In the genomic region with DNA sequence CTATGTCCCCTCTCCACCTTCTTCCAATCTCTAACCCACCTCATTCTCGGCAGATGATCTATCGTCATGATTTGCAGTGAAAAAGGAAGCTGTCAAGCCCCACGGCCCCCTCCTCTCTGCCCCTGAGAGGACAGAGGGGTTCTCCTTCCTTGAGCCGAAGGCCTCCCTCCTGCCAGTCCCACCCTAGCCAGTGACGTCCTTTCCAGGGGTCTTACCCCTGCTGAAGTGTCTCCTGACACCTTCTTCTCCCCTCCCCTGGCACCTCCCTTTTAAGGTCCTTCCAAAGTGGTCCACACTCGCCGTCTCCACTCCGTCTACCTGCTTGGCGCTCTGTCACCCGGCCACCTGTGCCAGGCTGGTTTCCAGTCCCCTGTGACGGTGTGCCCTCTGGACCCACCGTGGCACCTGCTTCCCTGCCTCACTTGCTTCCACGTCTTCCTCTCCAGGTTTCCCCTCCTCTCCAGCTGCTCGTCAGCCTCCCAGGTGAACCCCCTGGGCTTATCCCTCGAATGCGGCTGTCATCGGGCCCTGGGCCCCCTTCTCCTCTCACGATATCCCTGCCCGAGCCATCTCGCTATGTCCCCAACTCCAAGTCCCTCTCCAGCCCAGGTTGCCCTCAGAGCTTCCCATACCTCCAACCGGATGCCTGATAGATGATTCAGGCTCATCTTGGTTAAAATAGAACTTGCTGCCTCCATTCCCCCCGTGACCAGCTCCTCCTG, we compare ENCODE assay signal across 2 cellular contexts.
TF ChIP-seq lines count a peak whose summit lies in the region.

No MANE protein-coding gene starts in this region.

TF ChIP-seq in SK-N-SH, 30 proteins besides CTCF, POLR2A, EP300 and RAD21:
- TF ChIP-seq, protein P1, sequence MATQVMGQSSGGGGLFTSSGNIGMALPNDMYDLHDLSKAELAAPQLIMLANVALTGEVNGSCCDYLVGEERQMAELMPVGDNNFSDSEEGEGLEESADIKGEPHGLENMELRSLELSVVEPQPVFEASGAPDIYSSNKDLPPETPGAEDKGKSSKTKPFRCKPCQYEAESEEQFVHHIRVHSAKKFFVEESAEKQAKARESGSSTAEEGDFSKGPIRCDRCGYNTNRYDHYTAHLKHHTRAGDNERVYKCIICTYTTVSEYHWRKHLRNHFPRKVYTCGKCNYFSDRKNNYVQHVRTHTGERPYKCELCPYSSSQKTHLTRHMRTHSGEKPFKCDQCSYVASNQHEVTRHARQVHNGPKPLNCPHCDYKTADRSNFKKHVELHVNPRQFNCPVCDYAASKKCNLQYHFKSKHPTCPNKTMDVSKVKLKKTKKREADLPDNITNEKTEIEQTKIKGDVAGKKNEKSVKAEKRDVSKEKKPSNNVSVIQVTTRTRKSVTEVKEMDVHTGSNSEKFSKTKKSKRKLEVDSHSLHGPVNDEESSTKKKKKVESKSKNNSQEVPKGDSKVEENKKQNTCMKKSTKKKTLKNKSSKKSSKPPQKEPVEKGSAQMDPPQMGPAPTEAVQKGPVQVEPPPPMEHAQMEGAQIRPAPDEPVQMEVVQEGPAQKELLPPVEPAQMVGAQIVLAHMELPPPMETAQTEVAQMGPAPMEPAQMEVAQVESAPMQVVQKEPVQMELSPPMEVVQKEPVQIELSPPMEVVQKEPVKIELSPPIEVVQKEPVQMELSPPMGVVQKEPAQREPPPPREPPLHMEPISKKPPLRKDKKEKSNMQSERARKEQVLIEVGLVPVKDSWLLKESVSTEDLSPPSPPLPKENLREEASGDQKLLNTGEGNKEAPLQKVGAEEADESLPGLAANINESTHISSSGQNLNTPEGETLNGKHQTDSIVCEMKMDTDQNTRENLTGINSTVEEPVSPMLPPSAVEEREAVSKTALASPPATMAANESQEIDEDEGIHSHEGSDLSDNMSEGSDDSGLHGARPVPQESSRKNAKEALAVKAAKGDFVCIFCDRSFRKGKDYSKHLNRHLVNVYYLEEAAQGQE (IDR thresholded peaks at IDR 0.05; ENCODE audit: low read depth, low read length): no peak
- TF ChIP-seq SIN3A (IDR thresholded peaks at IDR 0.05; ENCODE audit: borderline replicate concordance, low read depth, low read length) (no peak), MXI1 (IDR thresholded peaks at IDR 0.05; ENCODE audit: low read depth, low read length) (no peak), RCOR1 (IDR thresholded peaks at IDR 0.05; ENCODE audit: low read length) (no peak), ELF1 (IDR thresholded peaks at IDR 0.05) (no peak), FOXM1 (IDR thresholded peaks at IDR 0.05; ENCODE audit: low read depth) (no peak), YY1 (IDR thresholded peaks at IDR 0.05; ENCODE audit: low read depth) (no peak), TEAD4 (IDR thresholded peaks at IDR 0.05; ENCODE audit: borderline replicate concordance, insufficient read depth) (no peak), GABPA (IDR thresholded peaks at IDR 0.05; ENCODE audit: low read depth) (no peak), SMC3 (IDR thresholded peaks at IDR 0.05; ENCODE audit: low read depth, low read length) (no peak), RXRA (IDR thresholded peaks at IDR 0.05; ENCODE audit: borderline replicate concordance, low read depth) (no peak), GATA2 (CRISPR knock-in tag; IDR thresholded peaks at IDR 0.05) (no peak), CHD2 (IDR thresholded peaks at IDR 0.05; ENCODE audit: low read length, partially characterized antibody) (no peak)
- TF ChIP-seq, protein P2, sequence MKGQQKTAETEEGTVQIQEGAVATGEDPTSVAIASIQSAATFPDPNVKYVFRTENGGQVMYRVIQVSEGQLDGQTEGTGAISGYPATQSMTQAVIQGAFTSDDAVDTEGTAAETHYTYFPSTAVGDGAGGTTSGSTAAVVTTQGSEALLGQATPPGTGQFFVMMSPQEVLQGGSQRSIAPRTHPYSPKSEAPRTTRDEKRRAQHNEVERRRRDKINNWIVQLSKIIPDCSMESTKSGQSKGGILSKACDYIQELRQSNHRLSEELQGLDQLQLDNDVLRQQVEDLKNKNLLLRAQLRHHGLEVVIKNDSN (IDR thresholded peaks at IDR 0.05; ENCODE audit: borderline replicate concordance, low read depth): no peak

TF ChIP-seq in SK-N-SH treated with all-trans-retinoic acid at 6 μM for 48 hours, 23 proteins besides CTCF, POLR2A, EP300 and RAD21 (continued from another document):
- TF ChIP-seq POU6F1 (CRISPR knock-in tag; IDR thresholded peaks at IDR 0.05; ENCODE audit: borderline replicate concordance, low read depth) (no peak), PPARA (CRISPR knock-in tag; IDR thresholded peaks at IDR 0.05; ENCODE audit: borderline replicate concordance) (no peak), ESRRG (CRISPR knock-in tag; IDR thresholded peaks at IDR 0.05) (no peak), GLIS3 (CRISPR knock-in tag; IDR thresholded peaks at IDR 0.05) (no peak)
